Comparison of ENCODE assay signal across 8 cellular contexts in the genomic region with DNA sequence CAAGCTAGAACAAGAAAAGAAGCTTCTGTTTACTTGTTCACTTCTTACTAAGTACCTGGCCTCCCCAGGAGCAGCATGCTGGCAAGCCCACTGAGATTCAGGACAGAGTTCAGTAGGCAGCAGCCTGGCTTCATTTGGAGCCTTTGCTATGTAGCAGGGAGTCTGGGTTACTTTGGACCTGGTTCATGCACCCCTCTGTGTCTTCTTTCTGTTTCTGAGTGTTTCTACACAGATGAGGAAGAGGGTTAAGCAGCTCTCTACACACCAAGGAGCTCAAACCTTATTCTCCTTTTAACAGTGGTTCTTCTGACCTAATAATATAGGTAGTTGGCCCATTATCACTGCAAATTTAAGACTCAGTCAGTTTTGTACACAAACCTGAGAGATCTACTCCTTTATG.
DNase-seq lines count a peak whose midpoint lies in the region; ATAC-seq and TF ChIP-seq lines count a peak whose summit lies in the region.

No MANE protein-coding gene starts in this region.

- peaks cover 90% of the 10 kb centered on the region for H3K36me3 Mint-ChIP-seq in T-helper 2 cell treated with Interferon-gamma antibody and Interleukin-4, amounts not matched to agents 5 μg/mL and 100 μg/mL, for 36 hours (ENCODE audit: low read depth)
- peaks cover 70 to 81% of the 10 kb centered on the region in 2 donors for H3K36me3 Mint-ChIP-seq in naive B cell

- H3K4me3 Mint-ChIP-seq in T-helper 2 cell treated with Interferon-gamma antibody and Interleukin-4, amounts not matched to agents 5 μg/mL and 100 μg/mL, for 36 hours = peak overlapping the region; percentile 92
- peak overlapping the region; percentile 8 to 86 (median 76) for H3K4me3 Mint-ChIP-seq in naive B cell

- peaks cover 21% of the 10 kb centered on the region for H3K4me1 ChIP-seq in body of pancreas

- no peak for TF ChIP-seq CTCF in body of pancreas (IDR thresholded peaks at IDR 0.05)

- peak; percentile 37 for ATAC-seq in GM21381 (IDR thresholded peaks at IDR 0.05; ENCODE audit: unreplicated experiment)
- ATAC-seq in naive B cell (ENCODE audit: low read depth in 2 of 2) = peak; percentile 50 to 59
- ATAC-seq in body of pancreas = no peak

- H3K27me3 ChIP-seq in body of pancreas = no peaks in the 10 kb centered on the region

- DNase-seq in CD1c-positive myeloid dendritic cell (ENCODE audit: extremely low spot score) (peak; percentile 19), naive B cell (peak; percentile 36), NCI-H774 (lab: John Stamatoyannopoulos, UW) (no peak), A172 (ENCODE audit: low spot score) (no peak), body of pancreas (no peak)
- no peak for DNase-seq in T-helper 2 cell treated with Interferon-gamma antibody and Interleukin-4, amounts not matched to agents 5 μg/mL and 100 μg/mL, for 36 hours (ENCODE audit: low spot score)
- DNase-seq in activated effector memory CD4-positive, alpha-beta T cell treated with anti-CD3 and anti-CD28 coated beads, Interleukin-2, amount 50 U/mL, for 16 hours = no peak

- H3K27me3 Mint-ChIP-seq in T-helper 2 cell treated with Interferon-gamma antibody and Interleukin-4, amounts not matched to agents 5 μg/mL and 100 μg/mL, for 36 hours (ENCODE audit: low read depth) = no peaks in the 10 kb centered on the region
- no peaks in the 10 kb centered on the region for H3K27me3 Mint-ChIP-seq in naive B cell

- H3K27ac Mint-ChIP-seq in T-helper 2 cell treated with Interferon-gamma antibody and Interleukin-4, amounts not matched to agents 5 μg/mL and 100 μg/mL, for 36 hours = peak overlapping the region; percentile 67
- peak overlapping the region; percentile 91 to 97 (median 96) for H3K27ac Mint-ChIP-seq in naive B cell

- H3K4me1 Mint-ChIP-seq in T-helper 2 cell treated with Interferon-gamma antibody and Interleukin-4, amounts not matched to agents 5 μg/mL and 100 μg/mL, for 36 hours (ENCODE audit: low read depth) = peaks cover 92% of the 10 kb centered on the region
- peaks cover 75 to 98% (median 83%) of the 10 kb centered on the region in 3 donors for H3K4me1 Mint-ChIP-seq in naive B cell

- TF ChIP-seq POLR2A in body of pancreas (IDR thresholded peaks at IDR 0.05) = no peak

- H3K27ac ChIP-seq in body of pancreas = no peak overlapping the region

- H3K36me3 ChIP-seq in body of pancreas (replicated peaks in 1 of 2; ENCODE audit: insufficient read depth in 1 of 2, low read depth in 2 of 2) = no peaks in the 10 kb centered on the region

- H3K9me3 ChIP-seq in body of pancreas = no peaks in the 10 kb centered on the region

- no peak overlapping the region for H3K4me3 ChIP-seq in body of pancreas

- H3K9me3 Mint-ChIP-seq in T-helper 2 cell treated with Interferon-gamma antibody and Interleukin-4, amounts not matched to agents 5 μg/mL and 100 μg/mL, for 36 hours = no peaks in the 10 kb centered on the region
- H3K9me3 Mint-ChIP-seq in naive B cell = peaks cover 0 to 13% (median 4%) of the 10 kb centered on the region in 7 donors

- intact Hi-C loops in body of pancreas (cut with DNase I) = no loop called here

Comparison
In these comparisons a context has a peak if more than half of its experiments do, and no peak if none do; other contexts are left out.
1. DNase-seq: peak in CD1c-positive myeloid dendritic cell (single experiment) and naive B cell (single experiment); none in T-helper 2 cell treated with Interferon-gamma antibody and Interleukin-4, amounts not matched to agents 5 μg/mL and 100 μg/mL, for 36 hours (single experiment), NCI-H774 (single experiment), A172 (single experiment), body of pancreas (0 of 4) and activated effector memory CD4-positive, alpha-beta T cell treated with anti-CD3 and anti-CD28 coated beads, Interleukin-2, amount 50 U/mL, for 16 hours (single experiment).